ENCODE assay signal across 8 cellular contexts in the genomic region with DNA sequence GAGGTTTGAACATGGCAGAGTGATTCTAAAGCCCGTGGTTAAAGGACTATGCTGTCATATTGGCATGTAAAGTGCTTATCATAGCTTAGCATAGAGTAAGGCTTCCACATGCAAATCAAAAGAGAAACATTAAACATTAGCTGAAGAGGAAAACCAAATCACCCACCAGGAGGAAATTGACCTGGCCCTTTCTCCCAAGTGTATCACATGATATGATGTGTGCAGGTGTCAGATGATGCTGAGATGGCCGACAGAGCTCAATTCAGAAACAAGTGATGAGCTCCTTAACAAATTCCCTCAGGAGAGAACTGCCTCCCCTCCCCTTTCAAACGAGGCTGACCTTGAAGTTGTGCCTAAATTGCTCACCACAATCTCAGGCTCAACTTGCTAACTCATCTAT.
A peak's percentile ranks its signal among the peaks of the same experiment; 100 is the strongest.
DNase-seq lines count a peak whose midpoint lies in the region; ATAC-seq and TF ChIP-seq lines count a peak whose summit lies in the region.

No MANE protein-coding gene starts in this region.

- H3K36me3 Mint-ChIP-seq in IgD-negative memory B cell, result no peaks in the 10 kb centered on the region

- H3K4me1 ChIP-seq in lower lobe of right lung, result no peaks in the 10 kb centered on the region

- ATAC-seq in GM21360 (IDR thresholded peaks at IDR 0.05; ENCODE audit: unreplicated experiment) (peak; percentile 31), lower lobe of right lung (peak in 1 of 2 donors; percentile 11)

- DNase-seq in GM12865 (ENCODE audit: low read depth) (peak; percentile 90), lower lobe of right lung (no peak), DMS79 treated with DMSO at 0.1 percent for 48 hours (lab: John Stamatoyannopoulos, UW) (no peak), NCI-H2227 treated with DMSO at 0.1 percent for 48 hours (lab: John Stamatoyannopoulos, UW) (no peak), DMS53 treated with DMSO at 0.1 percent for 48 hours (lab: John Stamatoyannopoulos, UW; ENCODE audit: unreplicated experiment) (no peak)
- DNase-seq in activated CD8-positive, alpha-beta memory T cell treated with anti-CD3 and anti-CD28 coated beads for 24 hours, result no peak

- peaks cover 51 to 59% (median 55%) of the 10 kb centered on the region in 3 donors for H3K4me1 Mint-ChIP-seq in IgD-negative memory B cell

- no peaks in the 10 kb centered on the region for H3K27me3 ChIP-seq in lower lobe of right lung (ENCODE audit: low read depth)

- peak overlapping the region; percentile 61 for H3K4me3 ChIP-seq in GM12865 (ENCODE audit: low read depth, low read length)
- H3K4me3 ChIP-seq in lower lobe of right lung, result peak overlapping the region; percentile 39

- H3K36me3 ChIP-seq in lower lobe of right lung, result no peaks in the 10 kb centered on the region

- peak overlapping the region; percentile 76 to 93 (median 86) for H3K4me3 Mint-ChIP-seq in IgD-negative memory B cell

- TF ChIP-seq CTCF in GM12865 (IDR thresholded peaks at IDR 0.05; ENCODE audit: insufficient read depth, low read depth, low read length, missing control alignments) (no peak), lower lobe of right lung (IDR thresholded peaks at IDR 0.05) (no peak)

- no peaks in the 10 kb centered on the region for H3K27me3 Mint-ChIP-seq in IgD-negative memory B cell

- no peak overlapping the region for H3K27ac ChIP-seq in lower lobe of right lung

- peaks cover 0 to 2% (median 0%) of the 10 kb centered on the region in 3 donors for H3K9me3 Mint-ChIP-seq in IgD-negative memory B cell

- peak overlapping the region; percentile 87 to 100 (median 98) for H3K27ac Mint-ChIP-seq in IgD-negative memory B cell

- H3K9me3 ChIP-seq in lower lobe of right lung, result no peaks in the 10 kb centered on the region

- intact Hi-C loops in lower lobe of right lung (cut with DNase I), result no loop called here
